Comparison of ENCODE assay signal across 20 cellular contexts in genomic region chr2:205857532-205857931, GRCh38.
DNase-seq lines count a peak whose midpoint lies in the region; ATAC-seq and TF ChIP-seq lines count a peak whose summit lies in the region.
"Had no signal": no experiment of that assay in that cellular context is flagged by ENCODE, and none has a peak within 500 bp of the region (broad histone marks: within the 10 kb centered on the region; RNA-seq: fewer than 3 reads in every experiment).

No MANE protein-coding gene starts in this region.

- peaks cover 38% of the 10 kb centered on the region for H3K4me1 Mint-ChIP-seq in brain
- H3K4me1 Mint-ChIP-seq in activated CD4-positive, alpha-beta memory T cell treated with anti-CD3 and anti-CD28 coated beads for 36 hours (ENCODE audit: low read depth): no peaks in the 10 kb centered on the region

- no peaks in the 10 kb centered on the region for H3K36me3 Mint-ChIP-seq in brain
- H3K36me3 Mint-ChIP-seq in activated CD4-positive, alpha-beta memory T cell treated with anti-CD3 and anti-CD28 coated beads for 36 hours: no peaks in the 10 kb centered on the region

- H3K9me3 Mint-ChIP-seq in brain: peaks cover 3 to 18% (median 5%) of the 10 kb centered on the region in 5 experiments
- H3K9me3 Mint-ChIP-seq in activated CD4-positive, alpha-beta memory T cell treated with anti-CD3 and anti-CD28 coated beads for 36 hours: no peaks in the 10 kb centered on the region
- H3K9me3 Mint-ChIP-seq: activated CD4-positive, alpha-beta memory T cell treated with anti-CD3 and anti-CD28 coated beads, Interleukin-2, amount 10 ng/mL, durations not matched to agents 7 days and 5 days; effector memory CD8-positive, alpha-beta T cell had no signal

- CTCF ChIA-PET in activated CD4-positive, alpha-beta memory T cell treated with anti-CD3 and anti-CD28 coated beads for 36 hours (lab: Charles Lee): no interaction called here

- POLR2A ChIA-PET in activated CD4-positive, alpha-beta memory T cell treated with anti-CD3 and anti-CD28 coated beads for 36 hours (lab: Charles Lee): no interaction called here

- peaks cover 12% of the 10 kb centered on the region for H3K27me3 Mint-ChIP-seq in brain
- H3K27me3 Mint-ChIP-seq in activated CD4-positive, alpha-beta memory T cell treated with anti-CD3 and anti-CD28 coated beads for 36 hours: peaks cover 10% of the 10 kb centered on the region

- no peak for TF ChIP-seq CTCF in brain (conservative IDR thresholded peaks at IDR 0.05)

- intact Hi-C loops in activated CD4-positive, alpha-beta memory T cell treated with anti-CD3 and anti-CD28 coated beads for 36 hours (cut with micrococcal nuclease): no loop called here

- ATAC-seq in GM18868 (IDR thresholded peaks at IDR 0.05; ENCODE audit: unreplicated experiment) (peak; percentile 86), GM21526 (IDR thresholded peaks at IDR 0.05; ENCODE audit: low FRiP score, unreplicated experiment) (peak; percentile 53), HG02973 (IDR thresholded peaks at IDR 0.05; ENCODE audit: unreplicated experiment) (peak; percentile 72)
- ATAC-seq: effector memory CD8-positive, alpha-beta T cell had no signal

- peak overlapping the region in 3 of 5 experiments; percentile 3 to 57 (median 10) for H3K27ac Mint-ChIP-seq in brain
- no peak overlapping the region for H3K27ac Mint-ChIP-seq in activated CD4-positive, alpha-beta memory T cell treated with anti-CD3 and anti-CD28 coated beads for 36 hours
- H3K27ac Mint-ChIP-seq: activated CD4-positive, alpha-beta memory T cell treated with anti-CD3 and anti-CD28 coated beads, Interleukin-2, amount 10 ng/mL, durations not matched to agents 7 days and 5 days; effector memory CD8-positive, alpha-beta T cell had no signal

- no peak overlapping the region for H3K4me3 Mint-ChIP-seq in brain
- H3K4me3 Mint-ChIP-seq in activated CD4-positive, alpha-beta memory T cell treated with anti-CD3 and anti-CD28 coated beads for 36 hours: no peak overlapping the region
- H3K4me3 Mint-ChIP-seq: activated CD4-positive, alpha-beta memory T cell treated with anti-CD3 and anti-CD28 coated beads, Interleukin-2, amount 10 ng/mL, durations not matched to agents 7 days and 5 days; effector memory CD8-positive, alpha-beta T cell had no signal

- DNase-seq in GDM1 (lab: John Stamatoyannopoulos, UW) (no peak), NCI-H446 treated with DMSO at 0.1 percent for 48 hours (lab: John Stamatoyannopoulos, UW) (no peak)
- no peak for DNase-seq in activated CD4-positive, alpha-beta memory T cell treated with anti-CD3 and anti-CD28 coated beads for 36 hours
- no peak for DNase-seq in stimulated activated CD8-positive, alpha-beta memory T cell treated with anti-CD3 and anti-CD28 coated beads, Interleukin-4, amount 100 ng/mL, for 48 hours
- DNase-seq: activated CD4-positive, alpha-beta memory T cell treated with anti-CD3 and anti-CD28 coated beads, Interleukin-2, amount 10 ng/mL, durations not matched to agents 7 days and 5 days; central memory CD4-positive, alpha-beta T cell; effector memory CD8-positive, alpha-beta T cell; GOT3; hippocampal formation; kidney glomerular epithelial cell; mesendoderm; NCI-H1436 treated with DMSO at 0.1 percent for 48 hours; NK-92 treated with Interleukin-12 subunit alpha and Interleukin-12 subunit beta, amount 100 ng/mL, for 24 hours; stimulated activated naive CD4-positive, alpha-beta T cell; transverse colon; WERI-Rb-1 had no signal
